9 cellular contexts compared by ENCODE assay signal in genomic region chrX:107205770-107206696, GRCh38. TPM values are rescaled to one million over a fixed set of nuclear protein-coding genes. Genes with fewer than 3 reads are reported as not detected.
A peak's percentile ranks its signal among the peaks of the same experiment; 100 is the strongest.
DNase-seq lines count a peak whose midpoint lies in the region; ATAC-seq and TF ChIP-seq lines count a peak whose summit lies in the region.
"Had no signal": no experiment of that assay in that cellular context is flagged by ENCODE, and none has a peak within 500 bp of the region (broad histone marks: within the 10 kb centered on the region; RNA-seq: fewer than 3 reads in every experiment).

TSS of gene DNAAF6 (plus strand) at chrX:107206611. CDS start at chrX:107212876, 6,265 bp downstream.
TSS of gene NUP62CL (minus strand) at chrX:107206433. CDS start at chrX:107175146, 31,287 bp downstream.

- H3K4me3 Mint-ChIP-seq in endodermal cell = peak within 1 kb of the TSS; percentile 82

- H3K36me3 Mint-ChIP-seq in endodermal cell (ENCODE audit: low read depth) = no peaks in the 10 kb centered on the region

- no peaks in the 10 kb centered on the region for H3K36me3 ChIP-seq in endodermal cell (ENCODE audit: control insufficient read depth, insufficient read depth, low read length)
- no peaks in the 10 kb centered on the region for H3K36me3 ChIP-seq in mucosa of descending colon (ENCODE audit: low read depth)

- H3K27me3 ChIP-seq in endodermal cell (ENCODE audit: control insufficient read depth, insufficient read depth, low read length, poor library complexity, severe bottlenecking) = no peaks in the 10 kb centered on the region

- peaks cover 23% of the 10 kb centered on the region for H3K9me3 Mint-ChIP-seq in endodermal cell

- DNase-seq in 8988T = peak; percentile 17
- peak; percentile 79 for DNase-seq in NCI-H510A (lab: John Stamatoyannopoulos, UW)
- peak; percentile 13 to 23 (median 16) for DNase-seq in activated CD8-positive, alpha-beta memory T cell treated with anti-CD3 and anti-CD28 coated beads for 48 hours (ENCODE audit: low read depth in 2 of 3, low spot score in 2 of 3)
- peak; percentile 94 for DNase-seq in endodermal cell
- DNase-seq in mucosa of descending colon = peak; percentile 70 to 72 (median 71)
- DNase-seq in stimulated activated CD8-positive, alpha-beta memory T cell treated with anti-CD3 and anti-CD28 coated beads, Interleukin-7, amount 100 ng/mL, for 1 hour (ENCODE audit: low read depth in 2 of 2) = peak; percentile 20 to 22
- DNase-seq: DND-41 had no signal

- H3K27ac Mint-ChIP-seq in endodermal cell = peak within 1 kb of the TSS; percentile 94

- no peaks in the 10 kb centered on the region for H3K4me1 ChIP-seq in endodermal cell (ENCODE audit: control insufficient read depth, insufficient read depth, low read length)
- H3K4me1 ChIP-seq in mucosa of descending colon (ENCODE audit: low read depth) = no peaks in the 10 kb centered on the region

- intact Hi-C loops in mucosa of descending colon (cut with DNase I, micrococcal nuclease) = no loop called here

- TF ChIP-seq CTCF in endodermal cell (conservative IDR thresholded peaks at IDR 0.05) (no peak), mucosa of descending colon (IDR thresholded peaks at IDR 0.05) (no peak)

- no peaks in the 10 kb centered on the region for H3K9me3 ChIP-seq in endodermal cell (ENCODE audit: control insufficient read depth, low read length)
- no peaks in the 10 kb centered on the region for H3K9me3 ChIP-seq in mucosa of descending colon

- no peaks in the 10 kb centered on the region for H3K27me3 Mint-ChIP-seq in endodermal cell (ENCODE audit: insufficient read depth)

- peaks cover 4% of the 10 kb centered on the region for H3K4me1 Mint-ChIP-seq in endodermal cell

- peak within 1 kb of the TSS; percentile 83 for H3K4me3 ChIP-seq in endodermal cell (ENCODE audit: low read length)
- peak within 1 kb of the TSS; percentile 9 for H3K4me3 ChIP-seq in mucosa of descending colon

- peak within 1 kb of the TSS; percentile 76 for H3K9ac ChIP-seq in endodermal cell (ENCODE audit: extremely low read depth, low read length, poor library complexity, severe bottlenecking)

- ATAC-seq in GM18907 (IDR thresholded peaks at IDR 0.05; ENCODE audit: unreplicated experiment) (peak; percentile 98), HG03175 (IDR thresholded peaks at IDR 0.05; ENCODE audit: unreplicated experiment) (peak; percentile 92), mucosa of descending colon (peak; percentile 93)

- 0 to 1% methylated on average over 1 to 61 of the region's 66 CpGs for WGBS in endodermal cell (ENCODE audit: insufficient coverage in 1 of 2, insufficient read length in 1 of 2), 2 experiments

- H3K27ac ChIP-seq in endodermal cell (ENCODE audit: low read depth, low read length) = no peak within 1 kb of the TSS

RNA-seq across cellular contexts. Expression of gene DNAAF6, which starts in this region (rescaled TPM):
- total RNA-seq in endodermal cell (not detected), mucosa of descending colon (not detected)
- polyA plus RNA-seq in endodermal cell (2013, experiment 1 of 2) = not detected
- not detected for polyA plus RNA-seq in endodermal cell (2013, experiment 2 of 2)

RNA-seq across cellular contexts. Expression of gene NUP62CL, which starts in this region (rescaled TPM):
- 10 to 100 TPM in 1 of 2 donors, 1 to 10 TPM in 1; 6.4 to 12.5 TPM for total RNA-seq in endodermal cell
- polyA plus RNA-seq in endodermal cell (2013, experiment 1 of 2) = 13.2 TPM
- 8.7 TPM for polyA plus RNA-seq in endodermal cell (2013, experiment 2 of 2)
- total RNA-seq in mucosa of descending colon = 1 to 10 TPM; 1.7 to 6.1 (median 4.2) TPM

Comparison
In these comparisons a context has a peak if more than half of its experiments do, and no peak if none do; other contexts are left out.
1. DNase-seq: peak in every context shown above with its lines; median percentile 94 in endodermal cell; 79 in NCI-H510A; 71 in mucosa of descending colon; 21 in stimulated activated CD8-positive, alpha-beta memory T cell treated with anti-CD3 and anti-CD28 coated beads, Interleukin-7, amount 100 ng/mL, for 1 hour; 17 in 8988T; 16 in activated CD8-positive, alpha-beta memory T cell treated with anti-CD3 and anti-CD28 coated beads for 48 hours.